1 cellular context compared by ENCODE assay signal in the genomic region with DNA sequence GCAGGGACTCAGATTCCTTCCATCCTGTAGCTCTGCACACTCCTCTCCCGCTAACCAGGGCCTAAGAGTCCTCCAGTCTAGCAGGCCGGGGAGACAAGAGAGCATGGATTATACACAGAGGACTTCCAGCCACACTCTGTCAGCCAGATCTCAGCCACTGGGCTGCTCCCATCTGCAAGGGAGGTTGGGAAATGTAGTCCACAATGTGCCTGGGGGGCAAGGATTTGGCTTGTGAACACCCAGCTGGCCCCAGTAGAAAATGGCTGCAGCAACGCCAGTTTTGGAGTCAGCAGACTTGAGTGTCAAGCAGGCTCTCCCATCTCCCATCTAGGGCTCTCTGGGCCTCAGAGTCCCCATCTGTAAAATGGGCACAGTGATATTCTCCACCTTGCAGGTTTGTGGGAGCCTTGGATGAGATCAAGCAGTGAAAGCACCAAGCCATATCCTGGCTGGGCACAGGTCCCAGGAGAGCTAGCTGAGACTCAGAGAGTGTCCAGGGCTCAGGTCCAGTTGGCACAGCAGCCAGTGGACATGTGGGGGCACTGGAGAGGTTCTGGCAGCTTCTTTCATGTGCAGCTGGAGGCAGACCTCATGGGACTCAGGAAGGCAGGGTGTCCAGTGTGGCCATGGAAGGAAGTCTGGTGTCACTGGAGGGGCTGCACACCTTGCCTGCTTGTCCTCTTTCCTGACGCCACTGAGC.
TF ChIP-seq lines count a peak whose summit lies in the region.

No MANE protein-coding gene starts in this region.

TF ChIP-seq in HepG2, 621 proteins besides CTCF, POLR2A, EP300 and RAD21:
- TF ChIP-seq ZNF761 (CRISPR knock-in tag; conservative IDR thresholded peaks at IDR 0.05), result no peak
- TF ChIP-seq ZNF629 (CRISPR knock-in tag; conservative IDR thresholded peaks at IDR 0.05), result peak; percentile 78
